ENCODE assay signal across 8 cellular contexts in the genomic region with DNA sequence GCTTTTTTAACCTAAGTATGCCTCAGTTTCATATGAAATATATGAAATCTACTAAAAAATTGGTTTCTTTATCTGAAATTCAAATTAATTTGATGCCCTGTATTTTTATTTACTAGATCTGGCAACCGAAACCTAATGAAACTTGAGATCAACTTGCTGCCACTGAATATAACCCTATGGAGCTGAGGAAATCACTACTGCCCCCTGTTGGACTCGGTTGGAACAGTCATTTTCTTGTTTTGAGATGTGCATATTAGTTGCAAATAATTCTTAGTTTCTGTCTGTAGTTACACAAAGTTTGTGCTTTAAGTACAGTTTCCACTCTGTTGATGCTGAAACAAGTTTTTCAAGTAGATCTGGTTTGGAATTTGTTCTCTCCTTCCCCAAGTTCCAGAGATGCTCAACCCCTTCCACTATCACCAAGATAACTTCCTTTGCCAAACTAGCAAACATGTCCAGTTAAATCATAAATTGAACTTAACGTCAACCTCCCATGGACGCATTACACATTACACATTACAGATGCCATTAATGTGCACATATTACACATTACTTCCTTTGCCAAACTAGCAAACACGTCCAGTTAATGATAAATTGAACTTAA. TPM values are rescaled to one million over a fixed set of nuclear protein-coding genes. Genes with fewer than 3 reads are reported as not detected.
A peak's percentile ranks its signal among the peaks of the same experiment; 100 is the strongest.
DNase-seq lines count a peak whose midpoint lies in the region; ATAC-seq, FAIRE-seq and TF ChIP-seq lines count a peak whose summit lies in the region.

No MANE protein-coding gene starts in this region.

- DNase-seq in AG10803 (ENCODE audit: low read depth) (peak; percentile 49), GM12892 (ENCODE audit: insufficient read length) (no peak), NCI-H2196 (lab: John Stamatoyannopoulos, UW; ENCODE audit: unreplicated experiment) (peak; percentile 67), fibroblast of lung (ENCODE audit: low read depth in 2 of 2) (peak; percentile 16 to 70), non-pigmented ciliary epithelial cell (ENCODE audit: low read depth) (peak; percentile 13), GM19240 (ENCODE audit: insufficient read length, low spot score) (no peak)
- DNase-seq in activated CD4-positive, alpha-beta T cell treated with anti-CD3 and anti-CD28 coated beads, Interleukin-2, amount 10 ng/mL, durations not matched to agents 24 days and 14 days: peak; percentile 82

- intact Hi-C loops in activated CD4-positive, alpha-beta T cell treated with anti-CD3 and anti-CD28 coated beads, Interleukin-2, amount 10 ng/mL, durations not matched to agents 24 days and 14 days (cut with micrococcal nuclease): no loop called here

- FAIRE-seq in GM12892 (lab: Jason Lieb, UNC): peak; percentile 30

- H3K36me3 Mint-ChIP-seq in activated CD4-positive, alpha-beta T cell treated with anti-CD3 and anti-CD28 coated beads, Interleukin-2, amount 10 ng/mL, durations not matched to agents 24 days and 14 days (ENCODE audit: low read depth): no peaks in the 10 kb centered on the region

- ATAC-seq in HG02870 (IDR thresholded peaks at IDR 0.05; ENCODE audit: unreplicated experiment): no peak

- no peak overlapping the region for H3K27ac ChIP-seq in fibroblast of lung (ENCODE audit: insufficient read depth, low read length)

- H3K36me3 ChIP-seq in fibroblast of lung (ENCODE audit: control insufficient read depth, insufficient read depth, low read length): no peaks in the 10 kb centered on the region

- no peak overlapping the region for H3K27ac Mint-ChIP-seq in activated CD4-positive, alpha-beta T cell treated with anti-CD3 and anti-CD28 coated beads, Interleukin-2, amount 10 ng/mL, durations not matched to agents 24 days and 14 days

- no peaks in the 10 kb centered on the region for H3K4me1 ChIP-seq in fibroblast of lung (ENCODE audit: control insufficient read depth, extremely low read depth, insufficient read depth, low read length)

- no peak overlapping the region for H3K4me2 ChIP-seq in fibroblast of lung (ENCODE audit: extremely low read depth, insufficient read depth, low read length)

- H3K4me3 Mint-ChIP-seq in activated CD4-positive, alpha-beta T cell treated with anti-CD3 and anti-CD28 coated beads, Interleukin-2, amount 10 ng/mL, durations not matched to agents 24 days and 14 days: no peak overlapping the region

- no peak overlapping the region for H2AFZ ChIP-seq in fibroblast of lung (ENCODE audit: low read length)

- no peak overlapping the region for H3K9ac ChIP-seq in fibroblast of lung (ENCODE audit: insufficient read depth, low read length)

- H3K27me3 Mint-ChIP-seq in activated CD4-positive, alpha-beta T cell treated with anti-CD3 and anti-CD28 coated beads, Interleukin-2, amount 10 ng/mL, durations not matched to agents 24 days and 14 days: peaks cover 7% of the 10 kb centered on the region

- no peaks in the 10 kb centered on the region for H4K20me1 ChIP-seq in fibroblast of lung (ENCODE audit: control insufficient read depth, extremely low read depth, insufficient read depth, low read length)

- H3K27me3 ChIP-seq in fibroblast of lung (ENCODE audit: control insufficient read depth, insufficient read depth, low read length): no peaks in the 10 kb centered on the region

- no peak overlapping the region for H3K4me3 ChIP-seq in AG10803 (ENCODE audit: low read length)
- no peak overlapping the region for H3K4me3 ChIP-seq in fibroblast of lung (replicated peaks in 1 of 4; ENCODE audit: control extremely low read depth in 1 of 4, insufficient read depth in 1 of 4, low read depth in 3 of 4, low read length in 4 of 4)

- H3K9me3 Mint-ChIP-seq in activated CD4-positive, alpha-beta T cell treated with anti-CD3 and anti-CD28 coated beads, Interleukin-2, amount 10 ng/mL, durations not matched to agents 24 days and 14 days: no peaks in the 10 kb centered on the region

- no peaks in the 10 kb centered on the region for H3K79me2 ChIP-seq in fibroblast of lung (ENCODE audit: control insufficient read depth, insufficient read depth, low read length)

- no peak for TF ChIP-seq POLR2A in GM12892 (IDR thresholded peaks at IDR 0.05; ENCODE audit: low read depth, low read length)

- peak; percentile 92 for TF ChIP-seq CTCF in AG10803 (conservative IDR thresholded peaks at IDR 0.05; ENCODE audit: low read length)
- TF ChIP-seq CTCF in fibroblast of lung (conservative IDR thresholded peaks at IDR 0.05 in 1 of 2, IDR thresholded peaks at IDR 0.05 in 1 of 2; ENCODE audit: low read depth in 1 of 2, low read length in 2 of 2): peak; percentile 72 to 88

- H3K9me3 ChIP-seq in fibroblast of lung (ENCODE audit: control insufficient read depth, insufficient read depth, low read depth, low read length): no peaks in the 10 kb centered on the region

- no peaks in the 10 kb centered on the region for H3K4me1 Mint-ChIP-seq in activated CD4-positive, alpha-beta T cell treated with anti-CD3 and anti-CD28 coated beads, Interleukin-2, amount 10 ng/mL, durations not matched to agents 24 days and 14 days

RNA-seq across cellular contexts. Expression of gene EXOC4, which starts 22.2 kb away (rescaled TPM):
- 26.7 TPM for polyA plus RNA-seq in GM12892 (2012; ENCODE audit: missing spikeins)
- total RNA-seq in activated CD4-positive, alpha-beta T cell treated with anti-CD3 and anti-CD28 coated beads, Interleukin-2, amount 10 ng/mL, durations not matched to agents 24 days and 14 days: 50.0 and 53.0 TPM in 2 replicates
- 118 and 158 TPM in 2 replicates for total RNA-seq in fibroblast of lung
- polyA plus RNA-seq in fibroblast of lung: 77.3 and 79.6 TPM in 2 replicates
- 37.9 and 42.4 TPM in 2 replicates for polyA plus RNA-seq in fibroblast of lung (2012)
- 53.6 and 90.0 TPM in 2 replicates for polyA minus RNA-seq in fibroblast of lung (ENCODE audit: low replicate concordance)

Comparison
In these comparisons a context has a peak if more than half of its experiments do, and no peak if none do; other contexts are left out.
1. DNase-seq: peak in AG10803 (single experiment), NCI-H2196 (single experiment), activated CD4-positive, alpha-beta T cell treated with anti-CD3 and anti-CD28 coated beads, Interleukin-2, amount 10 ng/mL, durations not matched to agents 24 days and 14 days (single experiment), fibroblast of lung (2 of 2) and non-pigmented ciliary epithelial cell (single experiment); none in GM12892 (single experiment) and GM19240 (single experiment).